Comparison of ENCODE assay signal across 11 cellular contexts in genomic region chrX:70554081-70554480, GRCh38.
A peak's percentile ranks its signal among the peaks of the same experiment; 100 is the strongest.
DNase-seq lines count a peak whose midpoint lies in the region; ATAC-seq and TF ChIP-seq lines count a peak whose summit lies in the region.
"Had no signal": no experiment of that assay in that cellular context is flagged by ENCODE, and none has a peak within 500 bp of the region (broad histone marks: within the 10 kb centered on the region; RNA-seq: fewer than 3 reads in every experiment).

No MANE protein-coding gene starts in this region.

- no peak overlapping the region for H3K4me3 ChIP-seq in body of pancreas

- TF ChIP-seq CTCF in body of pancreas (IDR thresholded peaks at IDR 0.05) = peak in 5 of 7 experiments; percentile 8 to 66 (median 44)

- DNase-seq in NCI-H2196 (lab: John Stamatoyannopoulos, UW; ENCODE audit: unreplicated experiment) (peak; percentile 2), NCI-H2196 treated with DMSO at 0.1 percent for 48 hours (lab: John Stamatoyannopoulos, UW; ENCODE audit: unreplicated experiment) (no peak), Kasumi-1 (lab: John Stamatoyannopoulos, UW) (peak; percentile 10 to 17), body of pancreas (no peak), myocyte (ENCODE audit: low read depth) (peak; percentile 1), COR-L47 (lab: John Stamatoyannopoulos, UW) (no peak)
- DNase-seq in activated CD4-positive, CD25-positive, alpha-beta regulatory T cell treated with anti-CD3 and anti-CD28 coated beads, Interleukin-2, amount 50 U/mL, for 72 hours = no peak
- DNase-seq: activated effector memory CD4-positive, alpha-beta T cell treated with anti-CD3 and anti-CD28 coated beads, Interleukin-2, amount 50 U/mL, for 16 hours; left ventricle myocardium superior; NCI-H2171 treated with DMSO at 0.1 percent for 48 hours had no signal

- H3K27ac ChIP-seq in body of pancreas = peak overlapping the region in 3 of 4 donors; percentile 46 to 76 (median 62)

- no peaks in the 10 kb centered on the region for H3K36me3 ChIP-seq in body of pancreas (replicated peaks in 1 of 2; ENCODE audit: insufficient read depth in 1 of 2, low read depth in 2 of 2)

- intact Hi-C loops in body of pancreas (cut with DNase I) = loop anchor here (10.0 kb wide), 1 partner anchor 99 kb away; no protein-coding TSS in a partner anchor

- peaks cover 21% of the 10 kb centered on the region for H3K4me1 ChIP-seq in body of pancreas

- no peaks in the 10 kb centered on the region for H3K27me3 ChIP-seq in body of pancreas

- no peaks in the 10 kb centered on the region for H3K9me3 ChIP-seq in body of pancreas

- no peak for TF ChIP-seq POLR2A in body of pancreas (IDR thresholded peaks at IDR 0.05)

- WGBS in body of pancreas, 2 donors = 0 to 21% methylated on average over 2 of the region's 2 CpGs

- ATAC-seq in body of pancreas (peak; percentile 69), HG02678 (IDR thresholded peaks at IDR 0.05; ENCODE audit: unreplicated experiment) (no peak)
- ATAC-seq: left ventricle myocardium superior had no signal

Comparison
In these comparisons a context has a peak if more than half of its experiments do, and no peak if none do; other contexts are left out.
1. DNase-seq: peak in NCI-H2196 (single experiment), Kasumi-1 (2 of 2) and myocyte (single experiment); none in NCI-H2196 treated with DMSO at 0.1 percent for 48 hours (single experiment), body of pancreas (0 of 4), activated CD4-positive, CD25-positive, alpha-beta regulatory T cell treated with anti-CD3 and anti-CD28 coated beads, Interleukin-2, amount 50 U/mL, for 72 hours (single experiment) and COR-L47 (single experiment).